24 cellular contexts compared by ENCODE assay signal in the genomic region with DNA sequence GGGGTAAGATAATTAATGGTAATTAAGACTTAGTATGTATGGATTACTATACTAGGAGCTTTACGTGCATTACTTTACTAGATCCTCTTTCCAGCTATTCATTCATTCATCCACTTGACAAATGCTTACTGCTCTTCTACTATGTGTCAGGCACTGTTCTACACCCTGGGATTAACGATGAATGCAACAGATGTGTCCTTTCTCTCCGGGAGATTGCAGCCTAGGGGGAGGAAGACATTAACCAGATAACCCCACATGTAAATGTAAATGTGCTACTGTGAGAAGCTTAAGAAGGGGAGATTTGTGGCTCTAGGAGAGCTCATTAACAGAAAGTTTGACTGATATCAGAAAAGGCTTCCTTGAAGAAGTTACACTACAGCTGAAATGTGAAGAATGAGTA.
DNase-seq lines count a peak whose midpoint lies in the region; ATAC-seq and FAIRE-seq lines count a peak whose summit lies in the region.
"Had no signal": no experiment of that assay in that cellular context is flagged by ENCODE, and none has a peak within 500 bp of the region (broad histone marks: within the 10 kb centered on the region; RNA-seq: fewer than 3 reads in every experiment).

No MANE protein-coding gene starts in this region.

- no peak for ATAC-seq in HG02623 (IDR thresholded peaks at IDR 0.05; ENCODE audit: unreplicated experiment)
- ATAC-seq: CD8-positive, alpha-beta T cell; K562 had no signal

- FAIRE-seq in urothelium cell line (lab: Jason Lieb, UNC): peak; percentile 37
- no peak for FAIRE-seq in RCC 7860 (lab: Jason Lieb, UNC)
- FAIRE-seq: GM18507, HTR-8/SVneo, K562 had no signal

- DNase-seq in DMS 273 (lab: John Stamatoyannopoulos, UW; ENCODE audit: unreplicated experiment) (peak; percentile 74), NCI-H69 (lab: John Stamatoyannopoulos, UW) (peak; percentile 97), amniotic epithelial cell (ENCODE audit: low read depth) (peak; percentile 57), urothelium cell line (ENCODE audit: low spot score) (no peak), glomerular visceral epithelial cell (ENCODE audit: extremely low spot score) (no peak), RCC 7860 (ENCODE audit: low spot score) (no peak)
- DNase-seq: CD8-positive, alpha-beta T cell; DMS53; GM23248; HFFc6; Kasumi-1; MV-4-11; NCI-H1105; NCI-H1436 treated with DMSO at 0.1 percent for 48 hours; NCI-H187 treated with DMSO at 0.1 percent for 48 hours; NCI-H446; NCI-H748 treated with DMSO at 0.1 percent for 48 hours; NK-92 treated with Interleukin-12 subunit alpha and Interleukin-12 subunit beta, amount 100 ng/mL, for 24 hours; SHP77; T-helper 1 cell had no signal

Comparison
In these comparisons a context has a peak if more than half of its experiments do, and no peak if none do; other contexts are left out.
1. DNase-seq: peak in DMS 273 (single experiment), NCI-H69 (single experiment) and amniotic epithelial cell (single experiment); none in urothelium cell line (single experiment), glomerular visceral epithelial cell (single experiment) and RCC 7860 (single experiment).